15 cellular contexts compared by ENCODE assay signal in the genomic region with DNA sequence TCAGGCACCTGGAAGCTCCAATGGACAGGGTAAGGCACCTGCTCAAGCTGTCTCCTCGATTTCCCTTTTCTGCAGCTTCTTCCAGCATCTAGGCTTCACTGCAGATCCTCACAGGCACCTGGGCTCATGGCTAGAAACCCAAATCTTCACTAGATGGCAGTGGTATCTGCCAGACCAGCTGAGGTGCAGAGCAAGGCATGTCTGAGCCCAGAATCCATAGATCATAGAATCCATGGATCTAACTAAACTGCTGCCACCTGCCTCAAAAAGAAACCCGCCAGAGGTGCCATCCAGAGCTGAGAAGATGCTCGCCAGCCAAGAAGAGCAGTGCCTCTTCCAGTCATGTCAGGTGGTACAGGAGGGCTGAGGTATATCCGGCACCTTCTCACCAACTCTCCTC. TPM values are rescaled to one million over a fixed set of nuclear protein-coding genes. Genes with fewer than 3 reads are reported as not detected.
DNase-seq lines count a peak whose midpoint lies in the region; ATAC-seq and TF ChIP-seq lines count a peak whose summit lies in the region.
"Had no signal": no experiment of that assay in that cellular context is flagged by ENCODE, and none has a peak within 500 bp of the region (broad histone marks: within the 10 kb centered on the region; RNA-seq: fewer than 3 reads in every experiment).

No MANE protein-coding gene starts in this region.

- 82% methylated on average over 4 of the region's 4 CpGs for WGBS in esophagus muscularis mucosa
- WGBS in thyroid gland, 2 donors = 69 to 84% methylated on average over 1 to 4 of the region's 4 CpGs

- no peak overlapping the region for H3K27ac ChIP-seq in esophagus muscularis mucosa (replicated peaks in 1 of 4)
- peak overlapping the region; percentile 11 to 44 (median 42) for H3K27ac ChIP-seq in thyroid gland
- H3K27ac ChIP-seq: esophagus squamous epithelium had no signal

- intact Hi-C loops in esophagus muscularis mucosa (cut with DNase I) (loop anchor here (10.0 kb wide), 1 partner anchor 133 kb away; no protein-coding TSS in a partner anchor), thyroid gland (cut with DNase I) (no loop called here)

- H3K9me3 ChIP-seq in esophagus muscularis mucosa = no peaks in the 10 kb centered on the region
- no peaks in the 10 kb centered on the region for H3K9me3 ChIP-seq in thyroid gland
- H3K9me3 ChIP-seq: esophagus squamous epithelium had no signal

- H3K36me3 ChIP-seq in esophagus muscularis mucosa = no peaks in the 10 kb centered on the region
- no peaks in the 10 kb centered on the region for H3K36me3 ChIP-seq in thyroid gland
- H3K36me3 ChIP-seq: esophagus squamous epithelium had no signal

- TF ChIP-seq POLR2A in esophagus muscularis mucosa (IDR thresholded peaks at IDR 0.05; ENCODE audit: low read depth) (no peak), thyroid gland (IDR thresholded peaks at IDR 0.05) (no peak)

- DNase-seq in NCI-H82 (lab: John Stamatoyannopoulos, UW) = peak; percentile 4
- DNase-seq in NCI-H82 treated with DMSO at 0.1 percent for 48 hours (lab: John Stamatoyannopoulos, UW; ENCODE audit: unreplicated experiment) = no peak
- peak; percentile 81 for DNase-seq in esophagus muscularis mucosa (ENCODE audit: extremely low spot score)
- peak in 1 of 2 donors; percentile 10 for DNase-seq in thyroid gland
- no peak for DNase-seq in NCI-H2081 (lab: John Stamatoyannopoulos, UW)
- DNase-seq in stimulated activated naive CD8-positive, alpha-beta T cell treated with anti-CD3 and anti-CD28 coated beads, Interleukin-15, Interleukin-2, amounts not matched to agents 100 U/mL and 50 U/mL, for 24 hours = no peak
- DNase-seq: activated naive CD4-positive, alpha-beta T cell treated with anti-CD3 and anti-CD28 coated beads, Interleukin-2, amount 50 U/mL, for 16 hours; DMS153; esophagus squamous epithelium; MM.1S; Right ventricle myocardium superior; trophoblast cell had no signal

- TF ChIP-seq EP300 in esophagus muscularis mucosa (IDR thresholded peaks at IDR 0.05) = no peak

- TF ChIP-seq CTCF in esophagus muscularis mucosa (IDR thresholded peaks at IDR 0.05) (peak in 1 of 3 experiments; percentile 3), thyroid gland (IDR thresholded peaks at IDR 0.05) (peak in 3 of 6 experiments; percentile 14 to 27 (median 19))

- H3K27me3 ChIP-seq in esophagus muscularis mucosa (peaks cover 0 to 34% (median 4%) of the 10 kb centered on the region in 4 donors), thyroid gland (no peaks in the 10 kb centered on the region)

- H3K4me3 ChIP-seq in esophagus muscularis mucosa (no peak overlapping the region), thyroid gland (replicated peaks in 1 of 3) (no peak overlapping the region)
- H3K4me3 ChIP-seq: esophagus squamous epithelium, GM12878 had no signal

- H3K4me1 ChIP-seq in esophagus muscularis mucosa = peaks cover 0 to 8% (median 2%) of the 10 kb centered on the region in 4 donors
- H3K4me1 ChIP-seq in thyroid gland = peaks cover 6 to 13% of the 10 kb centered on the region in 2 donors

- ATAC-seq in stimulated activated naive CD8-positive, alpha-beta T cell treated with anti-CD3 and anti-CD28 coated beads, Interleukin-15, Interleukin-2, amounts not matched to agents 100 U/mL and 50 U/mL, for 24 hours = no peak
- ATAC-seq in GM18909 (IDR thresholded peaks at IDR 0.05; ENCODE audit: poor library complexity, unreplicated experiment) = no peak
- ATAC-seq: GM12878 had no signal

TF ChIP-seq in PFSK-1, 5 proteins besides CTCF, POLR2A, EP300 and RAD21:
- TF ChIP-seq SIN3A (IDR thresholded peaks at IDR 0.05; ENCODE audit: borderline replicate concordance, insufficient read depth, low read length) (no peak), POLR2AphosphoS5 (IDR thresholded peaks at IDR 0.05; ENCODE audit: low read depth, low read length) (0 out of 2 replicates have a peak, but pooled peaks have one; percentile 31)

RNA-seq across cellular contexts. Expression of a gene that starts 6.9 kb away (rescaled TPM):
- polyA plus RNA-seq in PFSK-1 (2012; ENCODE audit: insufficient read length, low read depth) = 33.2 TPM
- 1 to 10 TPM; 2.2 to 4.0 (median 3.1) TPM for total RNA-seq in esophagus muscularis mucosa
- 1 to 10 TPM in 3 of 4 donors, under 1 TPM in 1; 0.40 to 5.9 (median 1.2) TPM for total RNA-seq in thyroid gland

Comparison
In these comparisons a context has a peak if more than half of its experiments do, and no peak if none do; other contexts are left out.
1. DNase-seq: peak in NCI-H82 (single experiment) and esophagus muscularis mucosa (single experiment); none in NCI-H82 treated with DMSO at 0.1 percent for 48 hours (single experiment), NCI-H2081 (0 of 2) and stimulated activated naive CD8-positive, alpha-beta T cell treated with anti-CD3 and anti-CD28 coated beads, Interleukin-15, Interleukin-2, amounts not matched to agents 100 U/mL and 50 U/mL, for 24 hours (single experiment).
2. H3K27ac ChIP-seq: peak in thyroid gland (3 of 3); none in esophagus muscularis mucosa (0 of 4).